ENCODE assay signal across 10 cellular contexts in the genomic region with DNA sequence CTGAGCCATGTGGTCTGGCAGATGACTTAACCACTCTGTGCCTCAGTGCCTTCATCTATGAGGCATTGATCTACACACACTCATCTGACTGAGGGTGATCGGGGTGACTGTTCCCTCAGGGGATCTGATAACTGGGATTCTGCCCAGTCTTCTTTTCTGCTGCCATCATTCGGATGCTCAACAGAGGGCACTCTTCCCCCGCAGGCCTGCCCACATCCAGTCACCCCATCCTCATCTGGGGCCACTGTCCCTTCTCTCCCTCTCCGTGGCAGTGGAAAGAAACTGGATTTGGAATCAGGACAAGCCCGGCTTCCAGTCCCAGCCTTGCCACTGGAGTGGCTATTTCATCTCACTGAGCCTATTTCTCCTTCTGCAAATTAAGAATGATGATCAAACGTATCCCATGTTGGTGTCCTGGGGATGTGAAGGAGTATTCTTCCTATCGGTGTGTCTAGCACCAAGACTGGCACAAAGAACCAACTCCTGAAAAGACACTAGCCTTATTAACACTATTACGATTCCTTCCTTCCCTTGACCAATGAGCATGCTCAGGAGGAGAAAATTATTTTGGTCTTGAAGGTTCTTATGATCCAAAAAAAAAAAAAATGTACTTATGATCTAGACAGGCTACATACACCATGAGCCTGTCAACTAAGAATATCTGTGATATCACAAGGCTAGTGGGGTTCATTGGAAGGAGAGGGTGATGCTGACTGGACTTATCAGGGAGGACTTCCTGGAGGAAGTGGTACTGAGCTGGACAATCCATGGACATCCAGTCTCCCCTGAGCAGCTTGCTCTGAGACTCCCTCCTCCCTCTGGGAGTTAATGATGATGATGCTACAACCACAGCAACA. TPM values are rescaled to one million over a fixed set of nuclear protein-coding genes. Genes with fewer than 3 reads are reported as not detected.
DNase-seq lines count a peak whose midpoint lies in the region; ATAC-seq, FAIRE-seq and TF ChIP-seq lines count a peak whose summit lies in the region.
"Not testable (repeated sequence)": the region's sequence is repeated elsewhere in the genome, so short reads cannot be mapped to it uniquely, and the experiment has no call there.
"Had no signal": no experiment of that assay in that cellular context is flagged by ENCODE, and none has a peak within 500 bp of the region (broad histone marks: within the 10 kb centered on the region; RNA-seq: fewer than 3 reads in every experiment).

No MANE protein-coding gene starts in this region.

- not testable (repeated sequence) for H3K27me3 ChIP-seq in BJ (ENCODE audit: control insufficient read depth, insufficient read depth, low read length); OCI-LY3 (ENCODE audit: low read depth, low read length)

- H3K4me2 ChIP-seq in OCI-LY3 (ENCODE audit: low read length) = not testable (repeated sequence)

- peak; percentile 82 for FAIRE-seq in GM19239 (lab: Jason Lieb, UNC)

- not testable (repeated sequence) for H3K27ac Mint-ChIP-seq in MCF 10A (ENCODE audit: low read depth, unreplicated experiment); naive thymus-derived CD8-positive, alpha-beta T cell

- not testable (repeated sequence) for H3K79me2 ChIP-seq in OCI-LY3 (ENCODE audit: low read length)

- TF ChIP-seq CTCF in BJ (IDR thresholded peaks at IDR 0.05; ENCODE audit: insufficient read depth, low read depth, low read length) (peak; percentile 33; the same call in 1 of the 2 replicates), OCI-LY3 (IDR thresholded peaks at IDR 0.05; ENCODE audit: low read depth, low read length) (0 out of 2 replicates have a peak, but pooled peaks have one; percentile 12), MCF 10A (IDR thresholded peaks at IDR 0.05; ENCODE audit: unreplicated experiment) (peak; percentile 39)

- not testable (repeated sequence) for BruUV-seq in MCF 10A (replicated peaks; lab: Mats Ljungman, UMichigan)

- H3K27me3 Mint-ChIP-seq in MCF 10A (ENCODE audit: insufficient read depth, unreplicated experiment) = peaks cover 35% of the 10 kb centered on the region
- H3K27me3 Mint-ChIP-seq in naive thymus-derived CD8-positive, alpha-beta T cell = not testable (repeated sequence)

- not testable (repeated sequence) for H3K27ac ChIP-seq in OCI-LY3 (ENCODE audit: low read length)

- H3K9me3 ChIP-seq in OCI-LY3 (ENCODE audit: insufficient read depth, low read length) = not testable (repeated sequence)

- not testable (repeated sequence) for H3K4me3 Mint-ChIP-seq in MCF 10A (ENCODE audit: unreplicated experiment); naive thymus-derived CD8-positive, alpha-beta T cell

- H3K4me1 ChIP-seq in OCI-LY3 (ENCODE audit: low read length) = not testable (repeated sequence)

- peak; percentile 83 for ATAC-seq in Right ventricle myocardium superior (ENCODE audit: poor library complexity)
- peak; percentile 72 to 84 for ATAC-seq in naive thymus-derived CD8-positive, alpha-beta T cell
- peak; percentile 51 for ATAC-seq in stimulated activated naive CD8-positive, alpha-beta T cell treated with anti-CD3 and anti-CD28 coated beads, Interleukin-15, Interleukin-2, amounts not matched to agents 100 U/mL and 50 U/mL, for 24 hours

- H3K4me1 Mint-ChIP-seq in MCF 10A (ENCODE audit: insufficient read depth, unreplicated experiment); naive thymus-derived CD8-positive, alpha-beta T cell: not testable (repeated sequence)

- intact Hi-C loops in MCF 10A (cut with micrococcal nuclease) = loop anchor here (5.0 to 10.0 kb wide), 3 partner anchors 122 to 409 kb away; no protein-coding TSS in a partner anchor
- intact Hi-C loops in Right ventricle myocardium superior (cut with DNase I) = loop anchor here (10.0 kb wide), 2 partner anchors 122 to 412 kb away; partner anchors contain the start of gene MTFR1L

- not testable (repeated sequence) for H3K9ac ChIP-seq in OCI-LY3 (ENCODE audit: low read length)

- not testable (repeated sequence) for H3K36me3 Mint-ChIP-seq in MCF 10A (ENCODE audit: insufficient read depth, unreplicated experiment); naive thymus-derived CD8-positive, alpha-beta T cell

- not testable (repeated sequence) for H4K20me1 ChIP-seq in OCI-LY3 (ENCODE audit: insufficient read depth, low read length)

- not testable (repeated sequence) for H3K36me3 ChIP-seq in BJ (ENCODE audit: control insufficient read depth, insufficient read depth, low read length); OCI-LY3 (replicated peaks; ENCODE audit: low read depth, low read length)

- POLR2A ChIA-PET in BJ (lab: Charles Lee); MCF 10A (lab: Yijun Ruan, JAX); naive thymus-derived CD8-positive, alpha-beta T cell (lab: Charles Lee): not testable (repeated sequence)

- not testable (repeated sequence) for DNase-seq in BJ (ENCODE audit: low read depth); GM19239 (ENCODE audit: insufficient read length, low spot score); MCF 10A (ENCODE audit: unreplicated experiment); Right ventricle myocardium superior
- peak; percentile 8 to 13 for DNase-seq in activated CD4-positive, alpha-beta T cell treated with anti-CD3 and anti-CD28 coated beads, Interleukin-2, amount 50 U/mL, for 48 hours
- peak in 5 of 10 donors; percentile 6 to 34 (median 26) for DNase-seq in naive thymus-derived CD8-positive, alpha-beta T cell
- DNase-seq in stimulated activated naive CD8-positive, alpha-beta T cell treated with anti-CD3 and anti-CD28 coated beads, Interleukin-15, Interleukin-2, amounts not matched to agents 100 U/mL and 50 U/mL, for 24 hours = peak; percentile 15

- H3K9me3 Mint-ChIP-seq in MCF 10A (ENCODE audit: unreplicated experiment); naive thymus-derived CD8-positive, alpha-beta T cell: not testable (repeated sequence)

- not testable (repeated sequence) for H2AFZ ChIP-seq in OCI-LY3 (ENCODE audit: low read depth, low read length)

- H3K4me3 ChIP-seq in BJ (ENCODE audit: low read depth, low read length); OCI-LY3 (ENCODE audit: low read length): not testable (repeated sequence)

- CTCF ChIA-PET in BJ (lab: Yijun Ruan, JAX) (interaction anchor here (0.6 kb wide), 5 partner anchors 114 to 406 kb away, joined by 3 to 9 read pairs (median 4); no protein-coding TSS in a partner anchor), MCF 10A (lab: Yijun Ruan, JAX) (interaction anchor here (0.6 to 1.2 kb wide), 8 partner anchors 29 to 406 kb away, joined by 3 to 7 read pairs (median 4); no protein-coding TSS in a partner anchor)

RNA-seq across cellular contexts. Expression of gene RHCE, which starts 17.4 kb away (rescaled TPM):
- 0.49 and 0.59 TPM in 2 replicates for polyA plus RNA-seq in BJ (2011; rRNA removed)
- 0.57 and 0.66 TPM in 2 replicates for polyA minus RNA-seq in BJ (2011; rRNA and poly(A)+ RNA removed)
- total RNA-seq in MCF 10A (2022) (0.42 and 0.61 TPM in 2 replicates), Right ventricle myocardium superior (1.0 TPM)
- total RNA-seq in naive thymus-derived CD8-positive, alpha-beta T cell = under 1 TPM; 0.44 to 0.60 TPM
- 1 to 10 TPM in 1 of 3 donors, under 1 TPM in 2; 0.30 to 1.1 (median 0.81) TPM for polyA plus RNA-seq in naive thymus-derived CD8-positive, alpha-beta T cell
- total RNA-seq: HT-29, vagina had no signal

RNA-seq across cellular contexts. Expression of gene MACO1, which starts 27.5 kb away (rescaled TPM):
- polyA plus RNA-seq in BJ (2011; rRNA removed) = 9.5 and 12.6 TPM in 2 replicates
- 4.2 and 4.7 TPM in 2 replicates for polyA minus RNA-seq in BJ (2011; rRNA and poly(A)+ RNA removed)
- total RNA-seq in MCF 10A (2022) (17.4 and 19.3 TPM in 2 replicates), Right ventricle myocardium superior (14.8 TPM)
- 10 to 100 TPM; 26.9 to 28.0 TPM for total RNA-seq in naive thymus-derived CD8-positive, alpha-beta T cell
- 1 to 10 TPM; 7.6 to 8.8 (median 7.6) TPM for polyA plus RNA-seq in naive thymus-derived CD8-positive, alpha-beta T cell
